In the genomic region with DNA sequence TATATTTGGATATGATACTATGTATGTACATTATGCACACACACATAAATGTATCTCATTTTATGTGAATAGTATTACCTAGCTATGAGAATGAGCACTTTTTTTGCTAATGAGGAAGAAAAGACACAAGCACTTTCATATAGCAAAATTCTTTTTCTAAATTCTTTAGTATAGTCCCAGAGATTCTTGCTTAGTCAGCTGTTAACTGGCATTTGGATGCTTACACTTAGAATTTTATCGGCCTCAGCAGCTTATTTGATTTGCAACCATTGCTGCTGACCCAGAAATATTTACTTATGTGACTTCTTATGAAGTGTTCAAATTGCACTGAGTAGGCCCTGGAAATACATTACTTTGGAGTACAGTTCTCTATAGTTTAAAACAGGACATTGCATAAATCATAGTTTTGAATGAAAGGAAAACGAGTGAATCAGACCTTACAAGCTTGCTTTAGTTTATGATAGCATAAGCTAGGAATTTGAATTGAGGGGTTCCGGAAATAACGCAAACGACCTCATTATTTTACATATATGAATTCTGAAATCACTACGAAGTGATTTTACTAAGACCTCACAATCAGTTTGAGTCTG, we compare ENCODE assay signal across 20 cellular contexts.
DNase-seq lines count a peak whose midpoint lies in the region; ATAC-seq and TF ChIP-seq lines count a peak whose summit lies in the region.
"Had no signal": no experiment of that assay in that cellular context is flagged by ENCODE, and none has a peak within 500 bp of the region (broad histone marks: within the 10 kb centered on the region; RNA-seq: fewer than 3 reads in every experiment).

No MANE protein-coding gene starts in this region.

- no peak overlapping the region for H3K27ac ChIP-seq in right atrium auricular region
- H3K27ac ChIP-seq: GM23248, KMS-11 had no signal

- TF ChIP-seq CTCF in foreskin fibroblast (IDR thresholded peaks at IDR 0.05; ENCODE audit: low read depth, low read length) = no peak
- no peak for TF ChIP-seq CTCF in right atrium auricular region (IDR thresholded peaks at IDR 0.05)

- no peaks in the 10 kb centered on the region for H3K4me1 ChIP-seq in adipocyte (ENCODE audit: control insufficient read depth, insufficient read depth, low read length)
- H3K4me1 ChIP-seq in right atrium auricular region = no peaks in the 10 kb centered on the region
- H3K4me1 ChIP-seq: Caco-2 had no signal

- H3K9me3 ChIP-seq in adipocyte (ENCODE audit: control insufficient read depth, low read length) = peaks cover 3% of the 10 kb centered on the region
- no peaks in the 10 kb centered on the region for H3K9me3 ChIP-seq in right atrium auricular region
- H3K9me3 ChIP-seq: Caco-2 had no signal

- intact Hi-C loops in left cardiac atrium (cut with DNase I) = no loop called here
- intact Hi-C loops in posterior vena cava (cut with DNase I) = no loop called here

- no peaks in the 10 kb centered on the region for H3K36me3 ChIP-seq in adipocyte (ENCODE audit: control insufficient read depth, insufficient read depth, low read length, severe bottlenecking)
- no peaks in the 10 kb centered on the region for H3K36me3 ChIP-seq in right atrium auricular region

- ATAC-seq in left cardiac atrium = no peak
- ATAC-seq: GM12878 had no signal

- H3K27me3 ChIP-seq in adipocyte (replicated peaks; ENCODE audit: control insufficient read depth, insufficient read depth, low read length) = no peaks in the 10 kb centered on the region
- H3K27me3 ChIP-seq in right atrium auricular region = no peaks in the 10 kb centered on the region

- no peak overlapping the region for H3K9ac ChIP-seq in adipocyte (ENCODE audit: low read length)
- H3K9ac ChIP-seq: GM23248, KMS-11 had no signal

- DNase-seq in A172 (ENCODE audit: low spot score) (peak; percentile 1), HS-27A (ENCODE audit: low read depth) (peak; percentile 29), adipocyte (ENCODE audit: low read depth) (peak; percentile 32), foreskin fibroblast (peak; percentile 2 to 4), left cardiac atrium (no peak), right atrium auricular region (ENCODE audit: low spot score) (no peak), posterior vena cava (ENCODE audit: low spot score) (no peak), Ammon's horn (ENCODE audit: low spot score) (no peak)
- DNase-seq: 8988T, Caco-2, DMS53, GM23248, NCI-H1092, NCI-H1694, NCI-H2107, NCI-H446, NCI-H748 treated with DMSO at 0.1 percent for 48 hours, Right ventricle myocardium superior had no signal

- H3K4me3 ChIP-seq in adipocyte (ENCODE audit: low read length) (no peak overlapping the region), foreskin fibroblast (ENCODE audit: low read depth in 1 of 2, low read length in 2 of 2) (no peak overlapping the region), right atrium auricular region (no peak overlapping the region)
- H3K4me3 ChIP-seq: GM12878, GM23248 had no signal

Comparison
In these comparisons a context has a peak if more than half of its experiments do, and no peak if none do; other contexts are left out.
1. DNase-seq: peak in A172 (single experiment), HS-27A (single experiment), adipocyte (single experiment) and foreskin fibroblast (2 of 2); none in left cardiac atrium (single experiment), right atrium auricular region (single experiment), posterior vena cava (single experiment) and Ammon's horn (single experiment).